In genomic region chr10:31871266-31871887, GRCh38 we compare ENCODE assay signal across 1 cellular context.
TF ChIP-seq lines count a peak whose summit lies in the region.

No MANE protein-coding gene starts in this region.

TF ChIP-seq in GM23338, 12 proteins besides CTCF, POLR2A, EP300 and RAD21 (continued from another document):
- TF ChIP-seq ZNF462 (CRISPR knock-in tag; IDR thresholded peaks at IDR 0.05) (no peak), ZNF114 (CRISPR knock-in tag; IDR thresholded peaks at IDR 0.05) (no peak)
